ENCODE assay signal across 15 cellular contexts in genomic region chr3:16456784-16457415, GRCh38. TPM values are rescaled to one million over a fixed set of nuclear protein-coding genes. Genes with fewer than 3 reads are reported as not detected.
DNase-seq lines count a peak whose midpoint lies in the region; ATAC-seq and TF ChIP-seq lines count a peak whose summit lies in the region.
"Had no signal": no experiment of that assay in that cellular context is flagged by ENCODE, and none has a peak within 500 bp of the region (broad histone marks: within the 10 kb centered on the region; RNA-seq: fewer than 3 reads in every experiment).

No MANE protein-coding gene starts in this region.

- H3K9me3 Mint-ChIP-seq in CD8-positive, alpha-beta T cell: no peaks in the 10 kb centered on the region
- H3K9me3 Mint-ChIP-seq in naive thymus-derived CD4-positive, alpha-beta T cell: peaks cover 0 to 4% (median 0%) of the 10 kb centered on the region in 11 donors
- no peaks in the 10 kb centered on the region for H3K9me3 Mint-ChIP-seq in neural progenitor cell
- H3K9me3 Mint-ChIP-seq: natural killer cell treated with Interleukin-12 subunit alpha and Interleukin-12 subunit beta and Interleukin-15 and Interleukin-18, amount 100 ng/mL, for 72 hours had no signal

- intact Hi-C loops in CD8-positive, alpha-beta T cell (cut with DNase I, micrococcal nuclease): loop anchor here in 1 of 2 experiments (10.0 kb wide), 1 partner anchor 52 kb away; no protein-coding TSS in a partner anchor
- intact Hi-C loops in colonic mucosa (cut with DNase I): no loop called here
- intact Hi-C loops in naive thymus-derived CD4-positive, alpha-beta T cell (cut with micrococcal nuclease): no loop called here

- DNase-seq in CD8-positive, alpha-beta T cell: peak in 2 of 7 experiments; percentile 41 to 52
- DNase-seq in LNCaP clone FGC (ENCODE audit: low read depth) (peak; percentile 89), colonic mucosa (peak; percentile 30), NCI-H2227 (lab: John Stamatoyannopoulos, UW; ENCODE audit: unreplicated experiment) (no peak), cerebellar cortex (ENCODE audit: low spot score) (no peak), neural progenitor cell (ENCODE audit: low spot score) (no peak)
- DNase-seq in naive thymus-derived CD4-positive, alpha-beta T cell: peak in 6 of 9 donors; percentile 9 to 37 (median 22)
- no peak for DNase-seq in activated CD4-positive, alpha-beta T cell treated with anti-CD3 and anti-CD28 coated beads for 1 hour
- DNase-seq: activated T-cell treated with anti-CD3 and anti-CD28 coated beads for 4 hours; hypothalamus; NCI-H748 treated with DMSO at 0.1 percent for 48 hours; stimulated activated CD4-positive, alpha-beta T cell treated with anti-CD3 and anti-CD28 coated beads, Interleukin-2, amount 100 ng/mL, for 48 hours; T-helper 1 cell had no signal

- H3K4me1 ChIP-seq in CD8-positive, alpha-beta T cell (ENCODE audit: insufficient read depth, low read length): peaks cover 12% of the 10 kb centered on the region
- H3K4me1 ChIP-seq in colonic mucosa (no peaks in the 10 kb centered on the region), neural progenitor cell (peaks cover 18% of the 10 kb centered on the region)
- H3K4me1 ChIP-seq in naive thymus-derived CD4-positive, alpha-beta T cell (ENCODE audit: control insufficient read depth in 2 of 2, insufficient read depth in 2 of 2, low read length in 2 of 2): peaks cover 0 to 9% of the 10 kb centered on the region in 2 donors
- H3K4me1 ChIP-seq: suprapubic skin had no signal

- no peaks in the 10 kb centered on the region for H3K27me3 Mint-ChIP-seq in CD8-positive, alpha-beta T cell (ENCODE audit: low read depth)
- no peaks in the 10 kb centered on the region for H3K27me3 Mint-ChIP-seq in naive thymus-derived CD4-positive, alpha-beta T cell
- peaks cover 2% of the 10 kb centered on the region for H3K27me3 Mint-ChIP-seq in neural progenitor cell (ENCODE audit: insufficient read depth, low read depth)
- H3K27me3 Mint-ChIP-seq: natural killer cell treated with Interleukin-12 subunit alpha and Interleukin-12 subunit beta and Interleukin-15 and Interleukin-18, amount 100 ng/mL, for 72 hours had no signal

- peaks cover 42% of the 10 kb centered on the region for H3K4me1 Mint-ChIP-seq in CD8-positive, alpha-beta T cell (ENCODE audit: low read depth)
- H3K4me1 Mint-ChIP-seq in naive thymus-derived CD4-positive, alpha-beta T cell: peaks cover 4 to 58% (median 38%) of the 10 kb centered on the region in 7 donors
- peaks cover 7% of the 10 kb centered on the region for H3K4me1 Mint-ChIP-seq in neural progenitor cell

- no peaks in the 10 kb centered on the region for H3F3A ChIP-seq in neural progenitor cell (ENCODE audit: low read depth)

- no peaks in the 10 kb centered on the region for H3K27me3 ChIP-seq in CD8-positive, alpha-beta T cell (ENCODE audit: insufficient read depth, low read length)
- H3K27me3 ChIP-seq in colonic mucosa: no peaks in the 10 kb centered on the region
- no peaks in the 10 kb centered on the region for H3K27me3 ChIP-seq in naive thymus-derived CD4-positive, alpha-beta T cell (ENCODE audit: control insufficient read depth in 2 of 2, insufficient read depth in 2 of 2, low read length in 2 of 2)
- no peaks in the 10 kb centered on the region for H3K27me3 ChIP-seq in neural progenitor cell
- H3K27me3 ChIP-seq: suprapubic skin had no signal

- no peak overlapping the region for H3K9ac ChIP-seq in colonic mucosa (ENCODE audit: low read depth in 2 of 2, low read length in 2 of 2)
- H3K9ac ChIP-seq in neural progenitor cell: no peak overlapping the region

- no peak for TF ChIP-seq CTCF in CD8-positive, alpha-beta T cell (IDR thresholded peaks at IDR 0.05)
- TF ChIP-seq CTCF in LNCaP clone FGC (IDR thresholded peaks at IDR 0.05; ENCODE audit: control insufficient read depth, extremely low read depth, insufficient read depth): no peak
- TF ChIP-seq CTCF in colonic mucosa (IDR thresholded peaks at IDR 0.05): no peak
- TF ChIP-seq CTCF in neural progenitor cell (IDR thresholded peaks at IDR 0.05): no peak

- peaks cover 45% of the 10 kb centered on the region for H3K36me3 Mint-ChIP-seq in CD8-positive, alpha-beta T cell
- peaks cover 10 to 33% (median 25%) of the 10 kb centered on the region in 5 donors for H3K36me3 Mint-ChIP-seq in naive thymus-derived CD4-positive, alpha-beta T cell
- H3K36me3 Mint-ChIP-seq in neural progenitor cell: no peaks in the 10 kb centered on the region

- no peak overlapping the region for H3K4me2 ChIP-seq in neural progenitor cell

- ATAC-seq in CD8-positive, alpha-beta T cell: peak; percentile 92
- ATAC-seq in naive thymus-derived CD4-positive, alpha-beta T cell: peak; percentile 42
- ATAC-seq: natural killer cell treated with Interleukin-12 subunit alpha and Interleukin-12 subunit beta and Interleukin-15 and Interleukin-18, amount 100 ng/mL, for 72 hours had no signal

- H3K9me3 ChIP-seq in CD8-positive, alpha-beta T cell (ENCODE audit: low read length): no peaks in the 10 kb centered on the region
- H3K9me3 ChIP-seq in colonic mucosa (no peaks in the 10 kb centered on the region), neural progenitor cell (ENCODE audit: low read depth) (no peaks in the 10 kb centered on the region)
- H3K9me3 ChIP-seq in naive thymus-derived CD4-positive, alpha-beta T cell (ENCODE audit: control insufficient read depth in 2 of 3, low read length in 3 of 3): no peaks in the 10 kb centered on the region
- H3K9me3 ChIP-seq: suprapubic skin had no signal

- H3K4me3 ChIP-seq in CD8-positive, alpha-beta T cell (ENCODE audit: low read depth, low read length): no peak overlapping the region
- H3K4me3 ChIP-seq in LNCaP clone FGC (ENCODE audit: low read depth, low read length) (no peak overlapping the region), colonic mucosa (no peak overlapping the region), neural progenitor cell (no peak overlapping the region)
- H3K4me3 ChIP-seq in naive thymus-derived CD4-positive, alpha-beta T cell (ENCODE audit: low read length): no peak overlapping the region
- H3K4me3 ChIP-seq: suprapubic skin had no signal

- no peak overlapping the region for H3K27ac Mint-ChIP-seq in CD8-positive, alpha-beta T cell
- H3K27ac Mint-ChIP-seq in naive thymus-derived CD4-positive, alpha-beta T cell: no peak overlapping the region
- no peak overlapping the region for H3K27ac Mint-ChIP-seq in neural progenitor cell
- H3K27ac Mint-ChIP-seq: natural killer cell treated with Interleukin-12 subunit alpha and Interleukin-12 subunit beta and Interleukin-15 and Interleukin-18, amount 100 ng/mL, for 72 hours had no signal

- H3K27ac ChIP-seq in CD8-positive, alpha-beta T cell (ENCODE audit: low read depth, low read length): no peak overlapping the region
- H3K27ac ChIP-seq in colonic mucosa (no peak overlapping the region), neural progenitor cell (no peak overlapping the region)
- H3K27ac ChIP-seq in naive thymus-derived CD4-positive, alpha-beta T cell (ENCODE audit: low read depth, low read length): no peak overlapping the region
- H3K27ac ChIP-seq: suprapubic skin had no signal

- POLR2A ChIA-PET in CD8-positive, alpha-beta T cell (lab: Charles Lee): no interaction called here
- POLR2A ChIA-PET in naive thymus-derived CD4-positive, alpha-beta T cell (lab: Charles Lee): no interaction called here

- H3K4me3 Mint-ChIP-seq in CD8-positive, alpha-beta T cell: no peak overlapping the region
- no peak overlapping the region for H3K4me3 Mint-ChIP-seq in naive thymus-derived CD4-positive, alpha-beta T cell
- H3K4me3 Mint-ChIP-seq in neural progenitor cell: no peak overlapping the region
- H3K4me3 Mint-ChIP-seq: natural killer cell treated with Interleukin-12 subunit alpha and Interleukin-12 subunit beta and Interleukin-15 and Interleukin-18, amount 100 ng/mL, for 72 hours had no signal

- no peak overlapping the region for H2AFZ ChIP-seq in neural progenitor cell (replicated peaks)

- CTCF ChIA-PET in CD8-positive, alpha-beta T cell (lab: Charles Lee): no interaction called here
- CTCF ChIA-PET in naive thymus-derived CD4-positive, alpha-beta T cell (lab: Charles Lee): no interaction called here

- no peaks in the 10 kb centered on the region for H3K36me3 ChIP-seq in CD8-positive, alpha-beta T cell (ENCODE audit: insufficient read depth, low read length)
- no peaks in the 10 kb centered on the region for H3K36me3 ChIP-seq in colonic mucosa
- H3K36me3 ChIP-seq in naive thymus-derived CD4-positive, alpha-beta T cell (ENCODE audit: control insufficient read depth in 2 of 3, insufficient read depth in 3 of 3, low read length in 3 of 3): no peaks in the 10 kb centered on the region
- no peaks in the 10 kb centered on the region for H3K36me3 ChIP-seq in neural progenitor cell
- H3K36me3 ChIP-seq: suprapubic skin had no signal

- H3K79me2 ChIP-seq in neural progenitor cell (ENCODE audit: low read depth): no peaks in the 10 kb centered on the region

- H4K20me1 ChIP-seq in neural progenitor cell (ENCODE audit: low read depth): no peaks in the 10 kb centered on the region

RNA-seq across cellular contexts. Expression of gene RFTN1, which starts 56.6 kb away (rescaled TPM):
- total RNA-seq in CD8-positive, alpha-beta T cell: 10 to 100 TPM; 72.9 to 75.2 TPM
- total RNA-seq in colonic mucosa: 10 to 100 TPM in 1 of 2 donors, 1 to 10 TPM in 1; 4.0 to 10.2 TPM
- 10 to 100 TPM; 51.1 to 68.8 (median 61.5) TPM for total RNA-seq in naive thymus-derived CD4-positive, alpha-beta T cell
- polyA plus RNA-seq in naive thymus-derived CD4-positive, alpha-beta T cell: 10 to 100 TPM; 44.8 to 53.2 TPM
- 0.37 and 0.92 TPM in 2 replicates for total RNA-seq in neural progenitor cell (ENCODE audit: low replicate concordance)

Comparison
In these comparisons a context has a peak if more than half of its experiments do, and no peak if none do; other contexts are left out.
1. DNase-seq: peak in LNCaP clone FGC (single experiment), colonic mucosa (single experiment) and naive thymus-derived CD4-positive, alpha-beta T cell (6 of 9); none in NCI-H2227 (single experiment), cerebellar cortex (single experiment), activated CD4-positive, alpha-beta T cell treated with anti-CD3 and anti-CD28 coated beads for 1 hour (single experiment) and neural progenitor cell (single experiment).
2. RNA of gene RFTN1, which starts 56.6 kb away (total RNA-seq): 72.9 to 75.2 TPM in CD8-positive, alpha-beta T cell and 51.1 to 68.8 TPM in naive thymus-derived CD4-positive, alpha-beta T cell; 4.0 to 10.2 TPM in colonic mucosa and 0.37 to 0.92 TPM in neural progenitor cell; every median in the first group is over 4 times any median in the second.